ENCODE assay signal across 1 cellular context in the genomic region with DNA sequence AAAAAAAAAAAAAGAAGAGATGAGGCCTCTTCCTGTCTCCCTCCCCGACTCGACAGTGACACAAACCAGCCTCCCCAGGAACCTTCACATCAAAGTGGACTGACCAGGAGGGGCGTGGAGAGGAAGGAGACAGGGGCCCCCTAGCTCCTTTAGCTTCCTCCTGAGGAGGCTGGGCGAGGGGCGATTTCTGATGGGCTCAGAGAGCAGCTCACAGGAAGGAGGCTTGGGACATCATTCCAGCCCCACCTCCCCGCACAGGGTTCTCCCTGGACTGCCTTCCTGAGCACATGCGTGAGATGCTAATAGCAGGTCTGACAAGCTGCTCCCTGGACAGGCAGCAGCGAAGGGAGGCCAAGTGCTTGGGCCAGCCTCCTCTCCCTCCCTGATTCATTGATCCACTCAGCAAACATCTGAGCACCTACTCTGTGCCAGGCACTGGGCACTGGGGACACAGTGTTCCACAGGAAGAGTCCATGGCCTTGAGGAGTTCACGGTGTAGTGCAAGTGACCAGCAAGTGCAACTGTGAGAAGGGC.
TF ChIP-seq lines count a peak whose summit lies in the region.

No MANE protein-coding gene starts in this region.

TF ChIP-seq in GM12878, 131 proteins besides CTCF, POLR2A, EP300 and RAD21:
- no peak for TF ChIP-seq ZNF217 (IDR thresholded peaks at IDR 0.05)
- TF ChIP-seq, protein P1, sequence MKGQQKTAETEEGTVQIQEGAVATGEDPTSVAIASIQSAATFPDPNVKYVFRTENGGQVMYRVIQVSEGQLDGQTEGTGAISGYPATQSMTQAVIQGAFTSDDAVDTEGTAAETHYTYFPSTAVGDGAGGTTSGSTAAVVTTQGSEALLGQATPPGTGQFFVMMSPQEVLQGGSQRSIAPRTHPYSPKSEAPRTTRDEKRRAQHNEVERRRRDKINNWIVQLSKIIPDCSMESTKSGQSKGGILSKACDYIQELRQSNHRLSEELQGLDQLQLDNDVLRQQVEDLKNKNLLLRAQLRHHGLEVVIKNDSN (IDR thresholded peaks at IDR 0.05; ENCODE audit: borderline replicate concordance, extremely low read length, insufficient read depth, low read depth, low read length): no peak
- TF ChIP-seq ZNF622 (IDR thresholded peaks at IDR 0.05): no peak
- no peak for TF ChIP-seq KAT2A (conservative IDR thresholded peaks at IDR 0.05; ENCODE audit: control insufficient read depth, low read depth, low read length)
- TF ChIP-seq SMAD5 (IDR thresholded peaks at IDR 0.05; ENCODE audit: low read depth): no peak
- no peak for TF ChIP-seq IRF4 (IDR thresholded peaks at IDR 0.05; ENCODE audit: low read depth, low read length)
- TF ChIP-seq, protein P2, sequence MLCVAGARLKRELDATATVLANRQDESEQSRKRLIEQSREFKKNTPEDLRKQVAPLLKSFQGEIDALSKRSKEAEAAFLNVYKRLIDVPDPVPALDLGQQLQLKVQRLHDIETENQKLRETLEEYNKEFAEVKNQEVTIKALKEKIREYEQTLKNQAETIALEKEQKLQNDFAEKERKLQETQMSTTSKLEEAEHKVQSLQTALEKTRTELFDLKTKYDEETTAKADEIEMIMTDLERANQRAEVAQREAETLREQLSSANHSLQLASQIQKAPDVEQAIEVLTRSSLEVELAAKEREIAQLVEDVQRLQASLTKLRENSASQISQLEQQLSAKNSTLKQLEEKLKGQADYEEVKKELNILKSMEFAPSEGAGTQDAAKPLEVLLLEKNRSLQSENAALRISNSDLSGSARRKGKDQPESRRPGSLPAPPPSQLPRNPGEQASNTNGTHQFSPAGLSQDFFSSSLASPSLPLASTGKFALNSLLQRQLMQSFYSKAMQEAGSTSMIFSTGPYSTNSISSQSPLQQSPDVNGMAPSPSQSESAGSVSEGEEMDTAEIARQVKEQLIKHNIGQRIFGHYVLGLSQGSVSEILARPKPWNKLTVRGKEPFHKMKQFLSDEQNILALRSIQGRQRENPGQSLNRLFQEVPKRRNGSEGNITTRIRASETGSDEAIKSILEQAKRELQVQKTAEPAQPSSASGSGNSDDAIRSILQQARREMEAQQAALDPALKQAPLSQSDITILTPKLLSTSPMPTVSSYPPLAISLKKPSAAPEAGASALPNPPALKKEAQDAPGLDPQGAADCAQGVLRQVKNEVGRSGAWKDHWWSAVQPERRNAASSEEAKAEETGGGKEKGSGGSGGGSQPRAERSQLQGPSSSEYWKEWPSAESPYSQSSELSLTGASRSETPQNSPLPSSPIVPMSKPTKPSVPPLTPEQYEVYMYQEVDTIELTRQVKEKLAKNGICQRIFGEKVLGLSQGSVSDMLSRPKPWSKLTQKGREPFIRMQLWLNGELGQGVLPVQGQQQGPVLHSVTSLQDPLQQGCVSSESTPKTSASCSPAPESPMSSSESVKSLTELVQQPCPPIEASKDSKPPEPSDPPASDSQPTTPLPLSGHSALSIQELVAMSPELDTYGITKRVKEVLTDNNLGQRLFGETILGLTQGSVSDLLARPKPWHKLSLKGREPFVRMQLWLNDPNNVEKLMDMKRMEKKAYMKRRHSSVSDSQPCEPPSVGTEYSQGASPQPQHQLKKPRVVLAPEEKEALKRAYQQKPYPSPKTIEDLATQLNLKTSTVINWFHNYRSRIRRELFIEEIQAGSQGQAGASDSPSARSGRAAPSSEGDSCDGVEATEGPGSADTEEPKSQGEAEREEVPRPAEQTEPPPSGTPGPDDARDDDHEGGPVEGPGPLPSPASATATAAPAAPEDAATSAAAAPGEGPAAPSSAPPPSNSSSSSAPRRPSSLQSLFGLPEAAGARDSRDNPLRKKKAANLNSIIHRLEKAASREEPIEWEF (IDR thresholded peaks at IDR 0.05; ENCODE audit: insufficient replicate concordance, low read depth, low read length): no peak
- no peak for TF ChIP-seq STAT3 (IDR thresholded peaks at IDR 0.05; ENCODE audit: low read depth, low read length)
TF ChIP-seq in GM12878: peak in this region for 0.
